In the genomic region with DNA sequence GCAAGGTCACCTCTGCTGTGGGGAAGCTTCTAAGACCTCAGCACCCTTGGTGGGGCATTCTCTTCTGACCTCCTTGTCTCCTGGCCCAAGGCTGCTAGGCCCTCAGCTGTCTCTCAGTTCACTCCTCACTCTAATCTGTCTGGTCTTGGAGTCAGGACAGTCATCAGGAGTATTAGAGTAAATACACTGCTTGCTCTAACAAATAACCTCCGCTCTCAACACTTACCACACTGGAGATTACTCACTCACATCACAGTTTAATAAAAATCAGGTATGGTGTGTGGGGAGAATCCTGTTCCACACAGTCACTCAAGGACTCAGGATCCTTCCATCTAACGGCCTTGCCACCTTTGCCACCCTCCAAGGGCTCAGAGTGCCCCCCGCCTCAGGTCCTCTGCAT, we compare ENCODE assay signal across 23 cellular contexts. TPM values are rescaled to one million over a fixed set of nuclear protein-coding genes. Genes with fewer than 3 reads are reported as not detected.
DNase-seq lines count a peak whose midpoint lies in the region; ATAC-seq, FAIRE-seq and TF ChIP-seq lines count a peak whose summit lies in the region.
"Had no signal": no experiment of that assay in that cellular context is flagged by ENCODE, and none has a peak within 500 bp of the region (broad histone marks: within the 10 kb centered on the region; RNA-seq: fewer than 3 reads in every experiment).

No MANE protein-coding gene starts in this region.

- no peak overlapping the region for H4K91ac ChIP-seq in H1 (replicated peaks; ENCODE audit: insufficient read length, low read length)

- no peak overlapping the region for H4K8ac ChIP-seq in H1 (ENCODE audit: extremely low read depth, insufficient read depth, low read length)

- peaks cover 8% of the 10 kb centered on the region for H3K9me3 Mint-ChIP-seq in MCF 10A (ENCODE audit: unreplicated experiment)

- H3K36me3 Mint-ChIP-seq in MCF 10A (ENCODE audit: insufficient read depth, unreplicated experiment), result peaks cover 7% of the 10 kb centered on the region

- H3K4me2 ChIP-seq in mammary epithelial cell (ENCODE audit: insufficient read depth, low read depth, low read length) (no peak overlapping the region), H1 (ENCODE audit: insufficient read depth in 1 of 2, low read depth in 2 of 2, low read length in 2 of 2) (no peak overlapping the region)
- H3K4me2 ChIP-seq: BLaER1 had no signal

- ATAC-seq in HG03135 (IDR thresholded peaks at IDR 0.05; ENCODE audit: unreplicated experiment), result no peak
- no peak for ATAC-seq in omental fat pad (ENCODE audit: low FRiP score)
- ATAC-seq: GM12878 had no signal

- H2BK20ac ChIP-seq in H1 (ENCODE audit: low read length), result peak overlapping the region; percentile 66; the same call in 1 of the 2 replicates

- H3K18ac ChIP-seq in H1 (ENCODE audit: extremely low read depth, low read length), result no peak overlapping the region

- TF ChIP-seq CTCF in MCF 10A (IDR thresholded peaks at IDR 0.05; ENCODE audit: unreplicated experiment) (no peak), mammary epithelial cell (conservative IDR thresholded peaks at IDR 0.05 in 1 of 2, IDR thresholded peaks at IDR 0.05 in 1 of 2; ENCODE audit: extremely low read depth in 1 of 2, insufficient read depth in 1 of 2, low read depth in 1 of 2, low read length in 2 of 2) (no peak), H1 (IDR thresholded peaks at IDR 0.05; ENCODE audit: control extremely low read depth in 1 of 3, insufficient read depth in 1 of 3, low read depth in 1 of 3, low read length in 3 of 3) (no peak), neutrophil (IDR thresholded peaks at IDR 0.05) (no peak), omental fat pad (IDR thresholded peaks at IDR 0.05) (no peak)

- TF ChIP-seq RAD21 in H1 (IDR thresholded peaks at IDR 0.05 in 1 of 2, conservative IDR thresholded peaks at IDR 0.05 in 1 of 2; ENCODE audit: low read depth in 2 of 2, low read length in 2 of 2), result no peak

- H3K27ac ChIP-seq in mammary epithelial cell (ENCODE audit: insufficient read depth, low read depth, low read length) (no peak overlapping the region), H1 (ENCODE audit: low read depth, low read length) (no peak overlapping the region), neutrophil (peak overlapping the region; percentile 4)
- H3K27ac ChIP-seq: BLaER1, GM23248, HL-60 had no signal

- no peak overlapping the region for H3K14ac ChIP-seq in H1 (ENCODE audit: insufficient read length)

- DNase-seq in MCF 10A (ENCODE audit: unreplicated experiment) (no peak), mammary epithelial cell (no peak), H1 (ENCODE audit: low read depth in 1 of 2, low spot score in 2 of 2) (no peak), omental fat pad (ENCODE audit: low spot score) (no peak), hepatic stellate cell (ENCODE audit: low spot score) (no peak)
- DNase-seq: 8988T; CD4-positive, alpha-beta memory T cell; DMS153; DND-41; EL; GM23248; HCEC 1CT had no signal

- H3K79me2 ChIP-seq in mammary epithelial cell (ENCODE audit: insufficient read depth, low read length) (no peaks in the 10 kb centered on the region), H1 (ENCODE audit: control insufficient read depth in 1 of 2, insufficient read depth in 2 of 2, low read length in 2 of 2) (no peaks in the 10 kb centered on the region)

- H2BK15ac ChIP-seq in H1 (ENCODE audit: low read length), result no peak overlapping the region

- H3K4ac ChIP-seq in H1 (replicated peaks; ENCODE audit: insufficient read length, low read depth, low read length), result no peak overlapping the region

- H3K4me1 ChIP-seq in mammary epithelial cell (ENCODE audit: insufficient read depth, low read length), result peaks cover 36% of the 10 kb centered on the region
- H3K4me1 ChIP-seq in H1 (replicated peaks in 1 of 4; ENCODE audit: control insufficient read depth in 3 of 4, insufficient read depth in 4 of 4, low read length in 3 of 4), result peaks cover 4 to 7% (median 6%) of the 10 kb centered on the region in 4 experiments
- H3K4me1 ChIP-seq in neutrophil (ENCODE audit: control insufficient read depth in 1 of 2, insufficient read depth in 1 of 2, low read depth in 1 of 2, low read length in 1 of 2), result peaks cover 7 to 25% of the 10 kb centered on the region in 2 experiments

- H4K5ac ChIP-seq in H1 (ENCODE audit: insufficient read length, low read depth, low read length), result no peak overlapping the region

- no peaks in the 10 kb centered on the region for H3K79me1 ChIP-seq in H1 (ENCODE audit: low read depth, low read length)

- no peak overlapping the region for H3K23ac ChIP-seq in H1 (ENCODE audit: insufficient read length)

- no peak overlapping the region for H3K4me3 Mint-ChIP-seq in MCF 10A (ENCODE audit: unreplicated experiment)
- H3K4me3 Mint-ChIP-seq: CD14-positive monocyte; CD4-positive, alpha-beta memory T cell had no signal

- H3K56ac ChIP-seq in H1 (replicated peaks; ENCODE audit: insufficient read length, low read depth, low read length), result no peak overlapping the region

- H3K4me1 Mint-ChIP-seq in MCF 10A (ENCODE audit: insufficient read depth, unreplicated experiment), result peaks cover 27% of the 10 kb centered on the region

- H2AK5ac ChIP-seq in H1 (ENCODE audit: low read depth, low read length), result no peak overlapping the region

- TF ChIP-seq EP300 in H1 (IDR thresholded peaks at IDR 0.05; ENCODE audit: borderline replicate concordance in 1 of 2, low read depth in 2 of 2, low read length in 2 of 2), result no peak

- no peak overlapping the region for H2AFZ ChIP-seq in mammary epithelial cell (ENCODE audit: low read depth, low read length)
- H2AFZ ChIP-seq in H1 (ENCODE audit: low read length), result no peak overlapping the region
- H2AFZ ChIP-seq: GM23248 had no signal

- TF ChIP-seq POLR2A in H1 (IDR thresholded peaks at IDR 0.05; ENCODE audit: control extremely low read depth in 1 of 2, low read depth in 2 of 2, low read length in 2 of 2), result no peak

- no peak overlapping the region for H2BK5ac ChIP-seq in H1 (ENCODE audit: low read depth, low read length)

- BruUV-seq in MCF 10A (replicated peaks; lab: Mats Ljungman, UMichigan) (no TSS peak), mammary epithelial cell (replicated peaks; lab: Mats Ljungman, UMichigan) (no TSS peak)

- peak overlapping the region; percentile 85; the same call in 1 of the 2 replicates for H2BK12ac ChIP-seq in H1 (ENCODE audit: low read depth, low read length)

- CTCF ChIA-PET in MCF 10A (lab: Yijun Ruan, JAX), result interaction anchor here (1.3 to 12.3 kb wide), 3 partner anchors 9 to 68 kb away, joined by 4 to 385 read pairs (median 81); a partner anchor contains a TSS
- CTCF ChIA-PET in mammary epithelial cell (lab: Charles Lee; ENCODE audit: low non-redundant PET), result no interaction called here
- CTCF ChIA-PET in H1 (lab: Charles Lee; ENCODE audit: partially characterized antibody), result interaction anchor here (0.8 to 17.5 kb wide), 8 partner anchors 9 to 386 kb away, joined by 3 to 511 read pairs (median 3); a partner anchor contains a TSS

- H3K9me3 ChIP-seq in mammary epithelial cell (replicated peaks; ENCODE audit: insufficient read depth, low read length) (peaks cover 5% of the 10 kb centered on the region), H1 (ENCODE audit: insufficient read depth in 2 of 2, low read depth in 1 of 2, low read length in 1 of 2) (peaks cover 8 to 20% of the 10 kb centered on the region in 2 experiments), neutrophil (no peaks in the 10 kb centered on the region)

- in situ Hi-C loops in mammary epithelial cell (cut with MboI; ENCODE audit: low sequenced_read_pairs in 2 of 2), result loop anchor here (5.0 kb wide), 1 partner anchor 43 kb away; a partner anchor contains a TSS

- H3K23me2 ChIP-seq in H1 (ENCODE audit: low read depth, low read length), result no peaks in the 10 kb centered on the region

- H3K4me3 ChIP-seq in mammary epithelial cell (replicated peaks in 1 of 3; ENCODE audit: insufficient read depth in 1 of 3, low read depth in 2 of 3, low read length in 3 of 3) (no peak overlapping the region), H1 (ENCODE audit: extremely low read depth in 1 of 4, insufficient read depth in 2 of 4, low read depth in 3 of 4, low read length in 4 of 4) (no peak overlapping the region), neutrophil (ENCODE audit: low read depth in 1 of 2, low read length in 1 of 2) (no peak overlapping the region)
- H3K4me3 ChIP-seq: BLaER1, GM12878, GM23248 had no signal

- H3K9ac ChIP-seq in mammary epithelial cell (ENCODE audit: insufficient read depth, low read length) (no peak overlapping the region), H1 (replicated peaks in 1 of 4; ENCODE audit: extremely low read depth in 1 of 4, low read depth in 3 of 4, low read length in 3 of 4) (no peak overlapping the region)
- H3K9ac ChIP-seq: BLaER1, GM23248 had no signal

- no peak for FAIRE-seq in H1 (lab: Jason Lieb, UNC)
- FAIRE-seq: GM12878, H54 had no signal

- WGBS in mammary epithelial cell (ENCODE audit: low coverage, missing lambda C conversion rate), result 74% methylated on average over 3 of the region's 3 CpGs
- 79% methylated on average over 3 of the region's 3 CpGs; no CpG with 5 or more reads in 1 of the 2 experiments for WGBS in H1 (ENCODE audit: extremely low coverage in 1 of 2, insufficient coverage in 1 of 2, insufficient read length in 1 of 2, insufficient replicate concordance in 2 of 2, low coverage in 1 of 2, low lambda C conversion rate in 2 of 2, missing lambda C conversion rate in 1 of 2), 2 experiments

- H3K27me3 Mint-ChIP-seq in MCF 10A (ENCODE audit: insufficient read depth, unreplicated experiment), result no peaks in the 10 kb centered on the region
- H3K27me3 Mint-ChIP-seq: CD4-positive, alpha-beta memory T cell had no signal

- H4K20me1 ChIP-seq in mammary epithelial cell (ENCODE audit: insufficient read depth, low read length) (no peaks in the 10 kb centered on the region), H1 (replicated peaks in 1 of 2; ENCODE audit: control insufficient read depth in 1 of 2, insufficient read depth in 2 of 2, low read length in 2 of 2) (no peaks in the 10 kb centered on the region)
- H4K20me1 ChIP-seq: BLaER1 had no signal

- intact Hi-C loops in MCF 10A (cut with micrococcal nuclease) (no loop called here), mammary epithelial cell (cut with micrococcal nuclease) (loop anchor here (5.0 kb wide), 1 partner anchor 282 kb away; no protein-coding TSS in a partner anchor)

- dilution Hi-C loops in mammary epithelial cell (cut with HindIII; ENCODE audit: low sequenced_read_pairs), result loop anchor here (5.0 kb wide), 1 partner anchor 38 kb away; no protein-coding TSS in a partner anchor

- H3K27ac Mint-ChIP-seq in MCF 10A (ENCODE audit: low read depth, unreplicated experiment), result peak overlapping the region; percentile 90

- H2BK120ac ChIP-seq in H1 (replicated peaks; ENCODE audit: low read depth, low read length), result no peak overlapping the region

- H3K27me3 ChIP-seq in mammary epithelial cell (ENCODE audit: insufficient read depth, low read length) (no peaks in the 10 kb centered on the region), H1 (replicated peaks in 1 of 4; ENCODE audit: control insufficient read depth in 3 of 4, extremely low read depth in 1 of 4, insufficient read depth in 3 of 4, low read length in 3 of 4) (no peaks in the 10 kb centered on the region), neutrophil (no peaks in the 10 kb centered on the region)
- H3K27me3 ChIP-seq: BLaER1 had no signal

- no peaks in the 10 kb centered on the region for H3K36me3 ChIP-seq in mammary epithelial cell (ENCODE audit: insufficient read depth, low read length)
- H3K36me3 ChIP-seq in H1 (ENCODE audit: control insufficient read depth in 2 of 4, insufficient read depth in 4 of 4, low read length in 3 of 4), result no peaks in the 10 kb centered on the region
- H3K36me3 ChIP-seq in neutrophil, result no peaks in the 10 kb centered on the region
- H3K36me3 ChIP-seq: BLaER1 had no signal

- POLR2A ChIA-PET in MCF 10A (lab: Yijun Ruan, JAX), result interaction anchor here (0.7 kb wide), 1 partner anchor 1874 kb away, joined by 3 read pairs; no protein-coding TSS in a partner anchor
- POLR2A ChIA-PET in H1 (lab: Charles Lee; ENCODE audit: partially characterized antibody), result no interaction called here

RNA-seq across cellular contexts. Expression of a gene that starts 26.6 kb away (rescaled TPM):
- 0.39 TPM in 1 of 2 replicates, not detected in the other for total RNA-seq in MCF 10A (2022)
- 1 to 10 TPM; 1.3 to 1.8 TPM for total RNA-seq in mammary epithelial cell
- 0.78 TPM for polyA plus RNA-seq in mammary epithelial cell
- polyA minus RNA-seq in mammary epithelial cell, result 8.6 TPM
- 0.50 and 0.54 TPM in 2 replicates for total RNA-seq in H1 (2021; fragmentation: NEBNext Ultra II Directional; extraction: Animal tissue kit (Norgen Biotek cat#: 25700))
- polyA plus RNA-seq in H1 (2011; rRNA removed), result 1.4 and 2.0 TPM in 2 replicates
- 0.88 TPM for polyA plus RNA-seq in H1 (2011; cell fraction: cytosol; rRNA removed)
- 1.2 TPM for polyA plus RNA-seq in H1 (2011; cell fraction: nucleus; rRNA removed)
- 0.25 to 0.92 TPM (median 0.80 TPM) in 3 of 4 replicates, not detected in the other for polyA plus RNA-seq in H1 (2012, experiment 1 of 2)
- polyA plus RNA-seq in H1 (2012, experiment 2 of 2), result 1.0 TPM
- 1.4 TPM for polyA plus RNA-seq in H1 (2013, experiment 1 of 2)
- polyA plus RNA-seq in H1 (2013, experiment 2 of 2), result 0.94 TPM
- 0.35 TPM in 1 of 2 replicates, not detected in the other for polyA minus RNA-seq in H1 (2011; rRNA and poly(A)+ RNA removed)
- not detected for polyA minus RNA-seq in H1 (2011; cell fraction: cytosol; rRNA and poly(A)+ RNA removed)
- polyA minus RNA-seq in H1 (2011; cell fraction: nucleus; rRNA and poly(A)+ RNA removed), result not detected
- not detected for total RNA-seq in omental fat pad
- total RNA-seq: A673; CD4-positive, alpha-beta memory T cell; G401; GM12878; GM23248; HT1080 had no signal
- polyA plus RNA-seq: AG04450; CD14-positive monocyte; CD4-positive, alpha-beta memory T cell; GM12878; GM23248 had no signal

RNA-seq across cellular contexts. Expression of a gene that starts 44.9 kb away (rescaled TPM):
- total RNA-seq in MCF 10A (2022), result not detected in 2 replicates
- not detected for total RNA-seq in mammary epithelial cell
- not detected for polyA plus RNA-seq in mammary epithelial cell
- not detected for polyA minus RNA-seq in mammary epithelial cell
- total RNA-seq in H1 (2021; fragmentation: NEBNext Ultra II Directional; extraction: Animal tissue kit (Norgen Biotek cat#: 25700)), result 0.40 and 0.43 TPM in 2 replicates
- polyA plus RNA-seq in H1 (2011; rRNA removed), result 0.52 and 0.68 TPM in 2 replicates
- polyA plus RNA-seq in H1 (2011; cell fraction: cytosol; rRNA removed), result 0.67 TPM
- polyA plus RNA-seq in H1 (2011; cell fraction: nucleus; rRNA removed), result 1.0 TPM
- 0.37 to 0.74 TPM (median 0.55 TPM) in 4 replicates for polyA plus RNA-seq in H1 (2012, experiment 1 of 2)
- 0.50 TPM for polyA plus RNA-seq in H1 (2012, experiment 2 of 2)
- polyA plus RNA-seq in H1 (2013, experiment 1 of 2), result 0.26 TPM
- 0.26 TPM for polyA plus RNA-seq in H1 (2013, experiment 2 of 2)
- polyA minus RNA-seq in H1 (2011; rRNA and poly(A)+ RNA removed), result 0.39 and 0.54 TPM in 2 replicates
- polyA minus RNA-seq in H1 (2011; cell fraction: cytosol; rRNA and poly(A)+ RNA removed), result not detected
- polyA minus RNA-seq in H1 (2011; cell fraction: nucleus; rRNA and poly(A)+ RNA removed), result 0.70 TPM
- total RNA-seq in omental fat pad, result not detected
- total RNA-seq: A673; CD4-positive, alpha-beta memory T cell; G401; GM12878; GM23248; HT1080 had no signal
- polyA plus RNA-seq: AG04450; CD14-positive monocyte; CD4-positive, alpha-beta memory T cell; GM12878; GM23248 had no signal
